8 cellular contexts compared by ENCODE assay signal in the genomic region with DNA sequence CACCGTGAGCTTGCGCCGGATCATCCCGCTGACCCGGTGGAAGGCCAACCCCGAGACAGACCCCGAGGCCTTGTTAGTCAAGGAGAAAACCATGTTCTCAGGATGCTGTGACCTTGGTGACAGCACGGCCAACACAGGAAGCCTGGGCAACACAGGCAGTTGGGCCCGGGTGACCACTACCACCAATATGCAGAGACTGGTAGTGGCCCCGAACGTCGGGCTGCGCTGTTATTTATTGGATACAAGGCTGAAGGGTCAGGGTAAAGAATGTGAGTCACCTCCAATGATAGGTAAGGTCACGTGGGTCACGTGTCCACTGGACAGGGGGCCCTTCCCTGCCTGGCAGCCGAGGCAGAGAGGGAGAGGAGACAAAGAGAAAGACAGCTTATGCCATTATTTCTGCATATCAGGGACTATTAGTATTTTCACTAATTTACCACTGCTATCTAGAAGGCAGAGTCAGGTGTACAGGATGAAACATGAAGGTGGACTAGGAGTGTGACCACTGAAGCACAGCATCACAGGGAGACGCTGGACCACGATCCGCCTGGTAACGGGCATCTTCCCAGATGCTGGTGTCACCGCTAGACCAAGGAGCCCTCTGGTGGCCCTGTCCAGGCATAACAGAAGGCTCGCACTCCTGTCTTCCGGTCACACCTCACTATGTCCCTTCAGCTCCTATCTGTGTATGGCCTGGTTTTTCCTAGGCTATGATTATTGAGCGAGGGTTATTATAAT. TPM values are rescaled to one million over a fixed set of nuclear protein-coding genes. Genes with fewer than 3 reads are reported as not detected.
DNase-seq lines count a peak whose midpoint lies in the region; ATAC-seq and TF ChIP-seq lines count a peak whose summit lies in the region.
"Not testable (repeated sequence)": the region's sequence is repeated elsewhere in the genome, so short reads cannot be mapped to it uniquely, and the experiment has no call there.

No MANE protein-coding gene starts in this region.

- H3K9ac ChIP-seq in mesendoderm (ENCODE audit: low read length), result not testable (repeated sequence)

- not testable (repeated sequence) for H3K36me3 Mint-ChIP-seq in GM23338 (ENCODE audit: low read depth)

- not testable (repeated sequence) for H3K79me1 ChIP-seq in mesendoderm (ENCODE audit: low read length)

- not testable (repeated sequence) for H4K5ac ChIP-seq in mesendoderm (ENCODE audit: low read length)

- TF ChIP-seq POLR2A in body of pancreas (IDR thresholded peaks at IDR 0.05); spleen (IDR thresholded peaks at IDR 0.05): not testable (repeated sequence)

- not testable (repeated sequence) for H3K9me3 ChIP-seq in body of pancreas, spleen

- CTCF ChIA-PET in BJ (lab: Yijun Ruan, JAX), result interaction anchor here (1.0 to 1.4 kb wide), 4 partner anchors 11 to 338 kb away, joined by 3 to 8 read pairs (median 4); a partner anchor contains a TSS

- H3K4me3 ChIP-seq in BJ (ENCODE audit: low read depth, low read length); GM23338; body of pancreas; mesendoderm (ENCODE audit: low read length); spleen: not testable (repeated sequence)

- WGBS in body of pancreas, 2 donors, result 48 to 58% methylated on average over 14 to 15 of the region's 24 CpGs
- WGBS in mesendoderm (ENCODE audit: extremely low coverage, insufficient coverage, low lambda C conversion rate), result no CpG with 5 or more reads among the region's 24 CpGs
- 54 to 71% (median 64%) methylated on average over 16 to 18 of the region's 24 CpGs for WGBS in spleen, 5 donors

- H2BK120ac ChIP-seq in mesendoderm (ENCODE audit: low read depth, low read length), result not testable (repeated sequence)

- not testable (repeated sequence) for H3K9me3 Mint-ChIP-seq in GM23338

- H3K27ac Mint-ChIP-seq in GM23338, result not testable (repeated sequence)

- intact Hi-C loops in body of pancreas (cut with DNase I); spleen (cut with DNase I; ENCODE audit: low total_unique reads): not testable (repeated sequence)

- peak; percentile 65 for TF ChIP-seq CTCF in BJ (IDR thresholded peaks at IDR 0.05; ENCODE audit: insufficient read depth, low read depth, low read length)
- peak; percentile 69 to 75 for TF ChIP-seq CTCF in GM23338 (conservative IDR thresholded peaks at IDR 0.05; ENCODE audit: low read depth in 2 of 2)
- TF ChIP-seq CTCF in body of pancreas (IDR thresholded peaks at IDR 0.05), result peak; percentile 22 to 74 (median 65)
- peak; percentile 40 to 75 (median 67) for TF ChIP-seq CTCF in spleen (IDR thresholded peaks at IDR 0.05 in 8 of 11, conservative IDR thresholded peaks at IDR 0.05 in 3 of 11)

- peaks cover 21% of the 10 kb centered on the region for H3K4me1 Mint-ChIP-seq in GM23338

- H2AFZ ChIP-seq in GM23338, result not testable (repeated sequence)

- H2BK15ac ChIP-seq in mesendoderm (replicated peaks; ENCODE audit: low read depth), result not testable (repeated sequence)

- H3K36me3 ChIP-seq in BJ (ENCODE audit: control insufficient read depth, insufficient read depth, low read length); GM23338 (ENCODE audit: insufficient read depth); body of pancreas (replicated peaks in 1 of 2; ENCODE audit: insufficient read depth in 1 of 2, low read depth in 2 of 2); mesendoderm (ENCODE audit: control insufficient read depth, insufficient read depth, low read length); spleen: not testable (repeated sequence)

- H3K27ac ChIP-seq in GM23338 (ENCODE audit: low read depth); body of pancreas; mesendoderm (ENCODE audit: low read depth, low read length); spleen: not testable (repeated sequence)

- POLR2A ChIA-PET in BJ (lab: Charles Lee), result not testable (repeated sequence)

- H2AK5ac ChIP-seq in mesendoderm (ENCODE audit: low read length), result not testable (repeated sequence)

- not testable (repeated sequence) for H3K27me3 Mint-ChIP-seq in GM23338 (ENCODE audit: insufficient read depth, low read depth, poor library complexity)

- H4K20me1 ChIP-seq in GM23338 (replicated peaks; ENCODE audit: insufficient read depth), result not testable (repeated sequence)

- not testable (repeated sequence) for H3K9me2 ChIP-seq in GM23338 (ENCODE audit: insufficient read depth)

- H3F3A ChIP-seq in GM23338 (replicated peaks; ENCODE audit: low read depth), result not testable (repeated sequence)

- not testable (repeated sequence) for ATAC-seq in GM23338, body of pancreas

- not testable (repeated sequence) for DNase-seq in BJ (ENCODE audit: low read depth)
- DNase-seq in GM23338 (ENCODE audit: low spot score) (peak; percentile 54), NCI-H2227 treated with DMSO at 0.1 percent for 48 hours (lab: John Stamatoyannopoulos, UW) (peak; percentile 37), T1000 (lab: John Stamatoyannopoulos, UW) (peak; percentile 10), body of pancreas (peak; percentile 67 to 75 (median 72)), glomerular visceral epithelial cell (ENCODE audit: extremely low spot score) (peak; percentile 23), mesendoderm (peak; percentile 29), spleen (peak; percentile 86)

- not testable (repeated sequence) for H2BK5ac ChIP-seq in mesendoderm (ENCODE audit: low read length)

- not testable (repeated sequence) for H3K27me3 ChIP-seq in BJ (ENCODE audit: control insufficient read depth, insufficient read depth, low read length); GM23338 (ENCODE audit: insufficient read depth); body of pancreas; mesendoderm (ENCODE audit: insufficient read depth, low read length, poor library complexity); spleen (replicated peaks in 1 of 7)

- H3K18ac ChIP-seq in mesendoderm (ENCODE audit: low read length), result not testable (repeated sequence)

- H3K4me2 ChIP-seq in GM23338; mesendoderm (ENCODE audit: low read length): not testable (repeated sequence)

- H4K8ac ChIP-seq in mesendoderm (ENCODE audit: low read depth, low read length), result not testable (repeated sequence)

- not testable (repeated sequence) for H3K79me2 ChIP-seq in GM23338 (replicated peaks; ENCODE audit: insufficient read depth); mesendoderm (ENCODE audit: control insufficient read depth, insufficient read depth, low read length)

- H3K4me1 ChIP-seq in GM23338 (ENCODE audit: insufficient read depth) (peaks cover 11% of the 10 kb centered on the region), spleen (peaks cover 0 to 34% (median 10%) of the 10 kb centered on the region in 6 donors)
- not testable (repeated sequence) for H3K4me1 ChIP-seq in body of pancreas; mesendoderm (ENCODE audit: control insufficient read depth, low read depth, low read length)

- H3K56ac ChIP-seq in mesendoderm (ENCODE audit: low read length), result not testable (repeated sequence)

- H3K4me3 Mint-ChIP-seq in GM23338, result not testable (repeated sequence)

- H3K23ac ChIP-seq in mesendoderm (ENCODE audit: low read length), result not testable (repeated sequence)

- H3K4ac ChIP-seq in mesendoderm (ENCODE audit: low read depth, low read length), result not testable (repeated sequence)

RNA-seq across cellular contexts. Expression of a gene that starts 5.8 kb away (rescaled TPM):
- polyA plus RNA-seq in BJ (2011; rRNA removed), result 0.12 and 0.13 TPM in 2 replicates
- polyA minus RNA-seq in BJ (2011; rRNA and poly(A)+ RNA removed), result 0.26 and 0.38 TPM in 2 replicates
- total RNA-seq in GM23338 (2014; rRNA removed; shearing (Covaris generic)), result 1.7 and 3.5 TPM in 2 replicates
- polyA plus RNA-seq in GM23338 (2016; fragmentation: Nextera tagmentation; extraction: Ambion mirVana), result 2.2 and 2.4 TPM in 2 replicates
- total RNA-seq in body of pancreas, result 10 to 100 TPM; 26.7 to 35.6 TPM
- polyA plus RNA-seq in mesendoderm (2013, experiment 1 of 2), result 2.1 TPM
- polyA plus RNA-seq in mesendoderm (2013, experiment 2 of 2), result 2.5 TPM
- total RNA-seq in spleen, result 100 to 1,000 TPM in 4 of 7 donors, 10 to 100 TPM in 3; 35.2 to 184 (median 124) TPM
- polyA plus RNA-seq in spleen, result 10 to 100 TPM; 42.5 to 56.6 (median 49.0) TPM

RNA-seq across cellular contexts. Expression of a gene that starts 18.8 kb away (rescaled TPM):
- not detected in 2 replicates for polyA plus RNA-seq in BJ (2011; rRNA removed)
- polyA minus RNA-seq in BJ (2011; rRNA and poly(A)+ RNA removed), result not detected in 2 replicates
- 0.12 and 0.17 TPM in 2 replicates for total RNA-seq in GM23338 (2014; rRNA removed; shearing (Covaris generic))
- polyA plus RNA-seq in GM23338 (2016; fragmentation: Nextera tagmentation; extraction: Ambion mirVana), result 0.34 TPM in 1 of 2 replicates, not detected in the other
- total RNA-seq in body of pancreas, result 1 to 10 TPM; 1.3 to 2.3 TPM
- polyA plus RNA-seq in mesendoderm (2013, experiment 1 of 2), result 0.81 TPM
- 0.55 TPM for polyA plus RNA-seq in mesendoderm (2013, experiment 2 of 2)
- 1 to 10 TPM; 2.0 to 9.4 (median 5.5) TPM for total RNA-seq in spleen
- polyA plus RNA-seq in spleen, result 1 to 10 TPM; 1.3 to 3.9 (median 1.7) TPM

RNA-seq across cellular contexts. Expression of a gene that starts 22.2 kb away (rescaled TPM):
- polyA plus RNA-seq in BJ (2011; rRNA removed) (0.23 TPM in 1 of 2 replicates, not detected in the other), GM23338 (2016; fragmentation: Nextera tagmentation; extraction: Ambion mirVana) (not detected in 2 replicates), spleen (not detected)
- not detected in 2 replicates for polyA minus RNA-seq in BJ (2011; rRNA and poly(A)+ RNA removed)
- 0.14 TPM in 1 of 2 replicates, not detected in the other for total RNA-seq in GM23338 (2014; rRNA removed; shearing (Covaris generic))
- total RNA-seq in body of pancreas (under 1 TPM in 1 of 2 donors, not detected in 1; 0.52 TPM), spleen (1 to 10 TPM in 3 of 7 donors, under 1 TPM in 3, not detected in 1; 0.32 to 2.4 (median 0.82) TPM)
- polyA plus RNA-seq in mesendoderm (2013, experiment 1 of 2), result 0.01 TPM
- not detected for polyA plus RNA-seq in mesendoderm (2013, experiment 2 of 2)
